1 cellular context compared by ENCODE assay signal in genomic region chr20:50308513-50309279, GRCh38.
TF ChIP-seq lines count a peak whose summit lies in the region.

No MANE protein-coding gene starts in this region.

TF ChIP-seq in HepG2, 621 proteins besides CTCF, POLR2A, EP300 and RAD21 (continued from another document):
- TF ChIP-seq HNF4G (IDR thresholded peaks at IDR 0.05; ENCODE audit: borderline replicate concordance, low read depth, low read length) (no peak), HNF4G (CRISPR knock-in tag; IDR thresholded peaks at IDR 0.05; ENCODE audit: borderline replicate concordance, low read depth) (0 out of 2 replicates have a peak, but pooled peaks have one; percentile 13), ZNF496 (CRISPR knock-in tag; IDR thresholded peaks at IDR 0.05; ENCODE audit: insufficient replicate concordance) (no peak), NFE2L1 (CRISPR knock-in tag; IDR thresholded peaks at IDR 0.05; ENCODE audit: borderline replicate concordance) (no peak), THAP9 (CRISPR knock-in tag; IDR thresholded peaks at IDR 0.05; ENCODE audit: borderline replicate concordance) (peak; percentile 9; the same call in 1 of the 2 replicates), SPEN (CRISPR knock-in tag; IDR thresholded peaks at IDR 0.05; ENCODE audit: low read depth) (no peak; the same call in 1 of the 2 replicates), TARDBP (CRISPR knock-in tag; IDR thresholded peaks at IDR 0.05) (peak; percentile 67), KMT2B (CRISPR knock-in tag; IDR thresholded peaks at IDR 0.05) (peak; percentile 44), KDM1A (CRISPR knock-in tag; IDR thresholded peaks at IDR 0.05) (peak; percentile 65; the same call in 1 of the 2 replicates), ZNF280D (CRISPR knock-in tag; IDR thresholded peaks at IDR 0.05) (no peak), HOXA5 (CRISPR knock-in tag; IDR thresholded peaks at IDR 0.05) (0 out of 2 replicates have a peak, but pooled peaks have one; percentile 27), PBX3 (CRISPR knock-in tag; IDR thresholded peaks at IDR 0.05; ENCODE audit: borderline replicate concordance) (no peak), ZBTB20 (CRISPR knock-in tag; IDR thresholded peaks at IDR 0.05; ENCODE audit: borderline replicate concordance, low read depth) (peak; percentile 27; the same call in 1 of the 2 replicates), FOXP1 (IDR thresholded peaks at IDR 0.05) (no peak), FOXP1 (CRISPR knock-in tag; IDR thresholded peaks at IDR 0.05) (no peak), POLR2AphosphoS5 (IDR thresholded peaks at IDR 0.05; ENCODE audit: low read depth, low read length) (peak; percentile 37; the same call in 1 of the 2 replicates), SIX1 (CRISPR knock-in tag; IDR thresholded peaks at IDR 0.05; ENCODE audit: borderline replicate concordance) (peak; percentile 37; the same call in 1 of the 2 replicates), KDM6A (CRISPR knock-in tag; IDR thresholded peaks at IDR 0.05; ENCODE audit: low read depth) (peak; percentile 57; the same call in 1 of the 2 replicates), ZNF10 (CRISPR knock-in tag; IDR thresholded peaks at IDR 0.05; ENCODE audit: borderline replicate concordance, low read depth) (no peak), TBP (CRISPR knock-in tag; IDR thresholded peaks at IDR 0.05) (0 out of 2 replicates have a peak, but pooled peaks have one; percentile 75), RORA (CRISPR knock-in tag; IDR thresholded peaks at IDR 0.05) (no peak), ELF1 (CRISPR knock-in tag; IDR thresholded peaks at IDR 0.05) (peak; percentile 61; the same call in 1 of the 2 replicates), EED (CRISPR knock-in tag; IDR thresholded peaks at IDR 0.05) (no peak; the same call in 1 of the 2 replicates), DNMT3B (CRISPR knock-in tag; conservative IDR thresholded peaks at IDR 0.05) (0 out of 2 replicates have a peak, but pooled peaks have one; percentile 80), NPAS2 (CRISPR knock-in tag; IDR thresholded peaks at IDR 0.05; ENCODE audit: borderline replicate concordance) (no peak), ZNF772 (CRISPR knock-in tag; IDR thresholded peaks at IDR 0.05) (peak; percentile 79), CEBPG (CRISPR knock-in tag; IDR thresholded peaks at IDR 0.05) (peak; percentile 93)
- TF ChIP-seq, protein P1, sequence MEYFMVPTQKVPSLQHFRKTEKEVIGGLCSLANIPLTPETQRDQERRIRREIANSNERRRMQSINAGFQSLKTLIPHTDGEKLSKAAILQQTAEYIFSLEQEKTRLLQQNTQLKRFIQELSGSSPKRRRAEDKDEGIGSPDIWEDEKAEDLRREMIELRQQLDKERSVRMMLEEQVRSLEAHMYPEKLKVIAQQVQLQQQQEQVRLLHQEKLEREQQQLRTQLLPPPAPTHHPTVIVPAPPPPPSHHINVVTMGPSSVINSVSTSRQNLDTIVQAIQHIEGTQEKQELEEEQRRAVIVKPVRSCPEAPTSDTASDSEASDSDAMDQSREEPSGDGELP (IDR thresholded peaks at IDR 0.05; ENCODE audit: borderline replicate concordance, low read depth), result peak; percentile 80; the same call in 1 of the 2 replicates
